1 cellular context compared by ENCODE assay signal in the genomic region with DNA sequence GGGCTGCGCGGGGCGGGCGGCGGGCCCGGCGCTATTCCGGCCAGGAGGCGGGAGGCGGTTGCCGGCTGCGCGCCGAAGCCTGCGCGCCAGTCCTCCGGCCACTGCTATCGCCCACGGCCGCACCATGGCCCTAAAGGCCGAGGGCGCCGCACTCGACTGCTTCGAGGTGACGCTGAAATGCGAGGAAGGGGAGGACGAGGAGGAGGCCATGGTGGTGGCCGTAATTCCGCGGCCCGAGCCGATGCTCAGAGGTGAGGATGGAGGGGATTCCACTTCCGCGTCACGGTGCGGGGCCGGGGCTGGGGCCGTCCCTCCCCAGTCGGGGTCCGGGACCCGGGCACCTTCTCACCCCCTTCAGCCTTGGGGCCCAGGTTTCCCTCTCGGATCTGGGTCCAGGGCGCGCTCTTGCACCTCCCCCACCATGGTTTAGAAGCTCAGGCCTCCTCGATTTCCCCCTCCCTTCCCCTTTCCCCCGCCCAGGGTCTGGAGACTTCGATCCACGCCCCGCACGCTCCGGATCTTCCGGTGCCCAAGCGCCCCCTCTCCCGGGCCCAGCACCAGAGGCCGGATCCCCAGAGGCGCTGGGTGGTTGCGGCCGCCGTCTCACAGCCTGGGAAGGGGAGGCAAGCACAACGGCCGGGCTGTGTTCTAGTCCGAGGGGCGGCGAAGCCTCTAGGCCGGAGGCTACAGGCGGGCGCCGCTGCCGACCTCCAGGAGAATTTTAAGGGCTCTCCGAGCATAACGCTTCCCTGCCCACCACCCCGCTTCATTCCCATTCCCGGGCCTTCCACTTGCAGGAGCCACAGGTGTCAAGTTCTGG.
TF ChIP-seq lines count a peak whose summit lies in the region.

No MANE protein-coding gene starts in this region.

TF ChIP-seq in GM12878, 131 proteins besides CTCF, POLR2A, EP300 and RAD21 (continued from another document):
- TF ChIP-seq, protein P1, sequence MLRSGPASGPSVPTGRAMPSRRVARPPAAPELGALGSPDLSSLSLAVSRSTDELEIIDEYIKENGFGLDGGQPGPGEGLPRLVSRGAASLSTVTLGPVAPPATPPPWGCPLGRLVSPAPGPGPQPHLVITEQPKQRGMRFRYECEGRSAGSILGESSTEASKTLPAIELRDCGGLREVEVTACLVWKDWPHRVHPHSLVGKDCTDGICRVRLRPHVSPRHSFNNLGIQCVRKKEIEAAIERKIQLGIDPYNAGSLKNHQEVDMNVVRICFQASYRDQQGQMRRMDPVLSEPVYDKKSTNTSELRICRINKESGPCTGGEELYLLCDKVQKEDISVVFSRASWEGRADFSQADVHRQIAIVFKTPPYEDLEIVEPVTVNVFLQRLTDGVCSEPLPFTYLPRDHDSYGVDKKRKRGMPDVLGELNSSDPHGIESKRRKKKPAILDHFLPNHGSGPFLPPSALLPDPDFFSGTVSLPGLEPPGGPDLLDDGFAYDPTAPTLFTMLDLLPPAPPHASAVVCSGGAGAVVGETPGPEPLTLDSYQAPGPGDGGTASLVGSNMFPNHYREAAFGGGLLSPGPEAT (IDR thresholded peaks at IDR 0.05; ENCODE audit: low read depth): no peak
- no peak for TF ChIP-seq CBX3 (IDR thresholded peaks at IDR 0.05; ENCODE audit: borderline replicate concordance, low read depth)
- no peak for TF ChIP-seq SUZ12 (IDR thresholded peaks at IDR 0.05; ENCODE audit: unreplicated experiment)
- TF ChIP-seq, protein P2, sequence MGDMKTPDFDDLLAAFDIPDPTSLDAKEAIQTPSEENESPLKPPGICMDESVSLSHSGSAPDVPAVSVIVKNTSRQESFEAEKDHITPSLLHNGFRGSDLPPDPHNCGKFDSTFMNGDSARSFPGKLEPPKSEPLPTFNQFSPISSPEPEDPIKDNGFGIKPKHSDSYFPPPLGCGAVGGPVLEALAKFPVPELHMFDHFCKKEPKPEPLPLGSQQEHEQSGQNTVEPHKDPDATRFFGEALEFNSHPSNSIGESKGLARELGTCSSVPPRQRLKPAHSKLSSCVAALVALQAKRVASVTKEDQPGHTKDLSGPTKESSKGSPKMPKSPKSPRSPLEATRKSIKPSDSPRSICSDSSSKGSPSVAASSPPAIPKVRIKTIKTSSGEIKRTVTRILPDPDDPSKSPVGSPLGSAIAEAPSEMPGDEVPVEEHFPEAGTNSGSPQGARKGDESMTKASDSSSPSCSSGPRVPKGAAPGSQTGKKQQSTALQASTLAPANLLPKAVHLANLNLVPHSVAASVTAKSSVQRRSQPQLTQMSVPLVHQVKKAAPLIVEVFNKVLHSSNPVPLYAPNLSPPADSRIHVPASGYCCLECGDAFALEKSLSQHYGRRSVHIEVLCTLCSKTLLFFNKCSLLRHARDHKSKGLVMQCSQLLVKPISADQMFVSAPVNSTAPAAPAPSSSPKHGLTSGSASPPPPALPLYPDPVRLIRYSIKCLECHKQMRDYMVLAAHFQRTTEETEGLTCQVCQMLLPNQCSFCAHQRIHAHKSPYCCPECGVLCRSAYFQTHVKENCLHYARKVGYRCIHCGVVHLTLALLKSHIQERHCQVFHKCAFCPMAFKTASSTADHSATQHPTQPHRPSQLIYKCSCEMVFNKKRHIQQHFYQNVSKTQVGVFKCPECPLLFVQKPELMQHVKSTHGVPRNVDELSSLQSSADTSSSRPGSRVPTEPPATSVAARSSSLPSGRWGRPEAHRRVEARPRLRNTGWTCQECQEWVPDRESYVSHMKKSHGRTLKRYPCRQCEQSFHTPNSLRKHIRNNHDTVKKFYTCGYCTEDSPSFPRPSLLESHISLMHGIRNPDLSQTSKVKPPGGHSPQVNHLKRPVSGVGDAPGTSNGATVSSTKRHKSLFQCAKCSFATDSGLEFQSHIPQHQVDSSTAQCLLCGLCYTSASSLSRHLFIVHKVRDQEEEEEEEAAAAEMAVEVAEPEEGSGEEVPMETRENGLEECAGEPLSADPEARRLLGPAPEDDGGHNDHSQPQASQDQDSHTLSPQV (IDR thresholded peaks at IDR 0.05): no peak
- no peak for TF ChIP-seq YBX1 (IDR thresholded peaks at IDR 0.05)
- no peak for TF ChIP-seq RAD51 (IDR thresholded peaks at IDR 0.05)
- no peak for TF ChIP-seq SPI1 (IDR thresholded peaks at IDR 0.05; ENCODE audit: borderline replicate concordance, insufficient read depth, low read depth, low read length)
- TF ChIP-seq, protein P3, sequence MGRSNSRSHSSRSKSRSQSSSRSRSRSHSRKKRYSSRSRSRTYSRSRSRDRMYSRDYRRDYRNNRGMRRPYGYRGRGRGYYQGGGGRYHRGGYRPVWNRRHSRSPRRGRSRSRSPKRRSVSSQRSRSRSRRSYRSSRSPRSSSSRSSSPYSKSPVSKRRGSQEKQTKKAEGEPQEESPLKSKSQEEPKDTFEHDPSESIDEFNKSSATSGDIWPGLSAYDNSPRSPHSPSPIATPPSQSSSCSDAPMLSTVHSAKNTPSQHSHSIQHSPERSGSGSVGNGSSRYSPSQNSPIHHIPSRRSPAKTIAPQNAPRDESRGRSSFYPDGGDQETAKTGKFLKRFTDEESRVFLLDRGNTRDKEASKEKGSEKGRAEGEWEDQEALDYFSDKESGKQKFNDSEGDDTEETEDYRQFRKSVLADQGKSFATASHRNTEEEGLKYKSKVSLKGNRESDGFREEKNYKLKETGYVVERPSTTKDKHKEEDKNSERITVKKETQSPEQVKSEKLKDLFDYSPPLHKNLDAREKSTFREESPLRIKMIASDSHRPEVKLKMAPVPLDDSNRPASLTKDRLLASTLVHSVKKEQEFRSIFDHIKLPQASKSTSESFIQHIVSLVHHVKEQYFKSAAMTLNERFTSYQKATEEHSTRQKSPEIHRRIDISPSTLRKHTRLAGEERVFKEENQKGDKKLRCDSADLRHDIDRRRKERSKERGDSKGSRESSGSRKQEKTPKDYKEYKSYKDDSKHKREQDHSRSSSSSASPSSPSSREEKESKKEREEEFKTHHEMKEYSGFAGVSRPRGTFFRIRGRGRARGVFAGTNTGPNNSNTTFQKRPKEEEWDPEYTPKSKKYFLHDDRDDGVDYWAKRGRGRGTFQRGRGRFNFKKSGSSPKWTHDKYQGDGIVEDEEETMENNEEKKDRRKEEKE (IDR thresholded peaks at IDR 0.05): no peak
- TF ChIP-seq, protein P4, sequence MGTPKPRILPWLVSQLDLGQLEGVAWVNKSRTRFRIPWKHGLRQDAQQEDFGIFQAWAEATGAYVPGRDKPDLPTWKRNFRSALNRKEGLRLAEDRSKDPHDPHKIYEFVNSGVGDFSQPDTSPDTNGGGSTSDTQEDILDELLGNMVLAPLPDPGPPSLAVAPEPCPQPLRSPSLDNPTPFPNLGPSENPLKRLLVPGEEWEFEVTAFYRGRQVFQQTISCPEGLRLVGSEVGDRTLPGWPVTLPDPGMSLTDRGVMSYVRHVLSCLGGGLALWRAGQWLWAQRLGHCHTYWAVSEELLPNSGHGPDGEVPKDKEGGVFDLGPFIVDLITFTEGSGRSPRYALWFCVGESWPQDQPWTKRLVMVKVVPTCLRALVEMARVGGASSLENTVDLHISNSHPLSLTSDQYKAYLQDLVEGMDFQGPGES (IDR thresholded peaks at IDR 0.05): no peak
- no peak for TF ChIP-seq MXI1 (IDR thresholded peaks at IDR 0.05; ENCODE audit: low read depth, low read length)
- TF ChIP-seq FOS (IDR thresholded peaks at IDR 0.05; ENCODE audit: borderline replicate concordance, extremely low read depth, insufficient read length): no peak
- no peak for TF ChIP-seq STAT1 (conservative IDR thresholded peaks at IDR 0.05)
- peak; percentile 17 to 18; a peak in 1 of 4 replicates for TF ChIP-seq BHLHE40 (IDR thresholded peaks at IDR 0.05; ENCODE audit: borderline replicate concordance in 1 of 2, low read depth in 2 of 2, low read length in 1 of 2)
- TF ChIP-seq NRF1 (conservative IDR thresholded peaks at IDR 0.05; ENCODE audit: low read depth, low read length): no peak
- TF ChIP-seq ZNF217 (IDR thresholded peaks at IDR 0.05): no peak
- no peak for TF ChIP-seq CHD4 (IDR thresholded peaks at IDR 0.05)
- TF ChIP-seq BACH1 (IDR thresholded peaks at IDR 0.05; ENCODE audit: borderline replicate concordance): no peak
- TF ChIP-seq, protein P5, sequence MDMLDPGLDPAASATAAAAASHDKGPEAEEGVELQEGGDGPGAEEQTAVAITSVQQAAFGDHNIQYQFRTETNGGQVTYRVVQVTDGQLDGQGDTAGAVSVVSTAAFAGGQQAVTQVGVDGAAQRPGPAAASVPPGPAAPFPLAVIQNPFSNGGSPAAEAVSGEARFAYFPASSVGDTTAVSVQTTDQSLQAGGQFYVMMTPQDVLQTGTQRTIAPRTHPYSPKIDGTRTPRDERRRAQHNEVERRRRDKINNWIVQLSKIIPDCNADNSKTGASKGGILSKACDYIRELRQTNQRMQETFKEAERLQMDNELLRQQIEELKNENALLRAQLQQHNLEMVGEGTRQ (IDR thresholded peaks at IDR 0.05; ENCODE audit: borderline replicate concordance, low read depth, low read length): no peak
- no peak for TF ChIP-seq MEF2A (IDR thresholded peaks at IDR 0.05; ENCODE audit: insufficient read depth, low read depth, low read length)
- TF ChIP-seq ZNF384 (IDR thresholded peaks at IDR 0.05; ENCODE audit: borderline replicate concordance, low read depth, low read length): no peak
- TF ChIP-seq, protein P6, sequence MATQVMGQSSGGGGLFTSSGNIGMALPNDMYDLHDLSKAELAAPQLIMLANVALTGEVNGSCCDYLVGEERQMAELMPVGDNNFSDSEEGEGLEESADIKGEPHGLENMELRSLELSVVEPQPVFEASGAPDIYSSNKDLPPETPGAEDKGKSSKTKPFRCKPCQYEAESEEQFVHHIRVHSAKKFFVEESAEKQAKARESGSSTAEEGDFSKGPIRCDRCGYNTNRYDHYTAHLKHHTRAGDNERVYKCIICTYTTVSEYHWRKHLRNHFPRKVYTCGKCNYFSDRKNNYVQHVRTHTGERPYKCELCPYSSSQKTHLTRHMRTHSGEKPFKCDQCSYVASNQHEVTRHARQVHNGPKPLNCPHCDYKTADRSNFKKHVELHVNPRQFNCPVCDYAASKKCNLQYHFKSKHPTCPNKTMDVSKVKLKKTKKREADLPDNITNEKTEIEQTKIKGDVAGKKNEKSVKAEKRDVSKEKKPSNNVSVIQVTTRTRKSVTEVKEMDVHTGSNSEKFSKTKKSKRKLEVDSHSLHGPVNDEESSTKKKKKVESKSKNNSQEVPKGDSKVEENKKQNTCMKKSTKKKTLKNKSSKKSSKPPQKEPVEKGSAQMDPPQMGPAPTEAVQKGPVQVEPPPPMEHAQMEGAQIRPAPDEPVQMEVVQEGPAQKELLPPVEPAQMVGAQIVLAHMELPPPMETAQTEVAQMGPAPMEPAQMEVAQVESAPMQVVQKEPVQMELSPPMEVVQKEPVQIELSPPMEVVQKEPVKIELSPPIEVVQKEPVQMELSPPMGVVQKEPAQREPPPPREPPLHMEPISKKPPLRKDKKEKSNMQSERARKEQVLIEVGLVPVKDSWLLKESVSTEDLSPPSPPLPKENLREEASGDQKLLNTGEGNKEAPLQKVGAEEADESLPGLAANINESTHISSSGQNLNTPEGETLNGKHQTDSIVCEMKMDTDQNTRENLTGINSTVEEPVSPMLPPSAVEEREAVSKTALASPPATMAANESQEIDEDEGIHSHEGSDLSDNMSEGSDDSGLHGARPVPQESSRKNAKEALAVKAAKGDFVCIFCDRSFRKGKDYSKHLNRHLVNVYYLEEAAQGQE (IDR thresholded peaks at IDR 0.05; ENCODE audit: low read depth, low read length): no peak
- TF ChIP-seq PML (IDR thresholded peaks at IDR 0.05; ENCODE audit: low read length): no peak
- no peak for TF ChIP-seq TCF3 (IDR thresholded peaks at IDR 0.05; ENCODE audit: borderline replicate concordance, insufficient read depth, low read depth, low read length)
- no peak for TF ChIP-seq TCF12 (IDR thresholded peaks at IDR 0.05; ENCODE audit: low read depth, low read length)
